26 cellular contexts compared by ENCODE assay signal in the genomic region with DNA sequence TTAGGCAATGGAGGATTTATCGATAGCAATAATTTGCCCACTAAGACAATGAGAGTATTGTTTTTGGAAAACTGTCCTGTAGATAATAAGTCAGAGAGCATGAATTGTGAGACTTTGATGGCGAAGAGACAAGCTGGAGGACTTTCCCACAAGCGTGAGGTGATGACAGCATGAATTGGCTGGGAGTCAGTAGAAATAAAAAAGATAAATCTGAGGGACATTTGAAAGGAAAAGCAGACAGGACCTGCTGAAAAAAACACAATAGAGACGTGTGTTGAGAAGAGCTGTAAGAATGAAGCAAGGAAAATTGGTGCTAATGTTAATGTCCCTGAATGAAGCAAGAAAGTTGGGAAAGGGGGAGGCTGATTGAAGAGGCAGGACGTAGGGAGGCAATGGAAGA.
"Had no signal": no experiment of that assay in that cellular context is flagged by ENCODE, and none has a peak within 500 bp of the region (broad histone marks: within the 10 kb centered on the region; RNA-seq: fewer than 3 reads in every experiment).

No MANE protein-coding gene starts in this region.

- H3K36me3 Mint-ChIP-seq: activated CD8-positive, alpha-beta memory T cell treated with anti-CD3 and anti-CD28 coated beads, Interleukin-2, amount 10 ng/mL, durations not matched to agents 7 days and 5 days; activated naive CD4-positive, alpha-beta T cell treated with anti-CD3 and anti-CD28 coated beads, Interleukin-2, amount 50 U/mL, for 24 hours had no signal

- DNase-seq: activated CD4-positive, alpha-beta T cell treated with anti-CD3 and anti-CD28 coated beads, Interleukin-2, amount 10 ng/mL, durations not matched to agents 24 days and 14 days; activated CD4-positive, alpha-beta T cell treated with anti-CD3 and anti-CD28 coated beads, Interleukin-2, amount 50 U/mL, for 48 hours; activated CD4-positive, CD25-positive, alpha-beta regulatory T cell treated with anti-CD3 and anti-CD28 coated beads, Interleukin-2, amount 50 U/mL, for 72 hours; activated CD8-positive, alpha-beta memory T cell treated with anti-CD3 and anti-CD28 coated beads, Interleukin-2, amount 10 ng/mL, durations not matched to agents 7 days and 5 days; activated effector memory CD4-positive, alpha-beta T cell treated with Interleukin-2 at 50 U/mL for 16 hours; activated naive CD4-positive, alpha-beta T cell; activated naive CD8-positive, alpha-beta T cell treated with anti-CD3 and anti-CD28 coated beads, Interleukin-2, amount 50 U/mL, for 24 hours; activated T-cell treated with anti-CD3 and anti-CD28 coated beads, Interleukin-2, amount 50 U/mL, for 24 hours; amniotic stem cell; body of pancreas; MG63; MV-4-11; NCI-H1092 treated with DMSO at 0.1 percent for 48 hours; NCI-H1417 treated with DMSO at 0.1 percent for 48 hours; NCI-H1694 treated with DMSO at 0.1 percent for 48 hours; NCI-H2029 treated with DMSO at 0.1 percent for 48 hours; NCI-H446; NCI-H524; PC-3; SIG-M5; T-helper 17 cell; T-helper 9 cell had no signal

- H3K4me1 Mint-ChIP-seq: activated CD4-positive, alpha-beta T cell treated with anti-CD3 and anti-CD28 coated beads, Interleukin-2, amount 10 ng/mL, durations not matched to agents 24 days and 14 days; activated CD8-positive, alpha-beta memory T cell treated with anti-CD3 and anti-CD28 coated beads, Interleukin-2, amount 10 ng/mL, durations not matched to agents 7 days and 5 days; activated naive CD4-positive, alpha-beta T cell treated with anti-CD3 and anti-CD28 coated beads, Interleukin-2, amount 50 U/mL, for 24 hours; activated naive CD8-positive, alpha-beta T cell treated with anti-CD3 and anti-CD28 coated beads, Interleukin-2, amount 50 U/mL, for 24 hours; T-helper 17 cell had no signal

- ATAC-seq: activated CD8-positive, alpha-beta memory T cell treated with anti-CD3 and anti-CD28 coated beads, Interleukin-2, amount 10 ng/mL, durations not matched to agents 7 days and 5 days; activated naive CD8-positive, alpha-beta T cell treated with anti-CD3 and anti-CD28 coated beads, Interleukin-2, amount 50 U/mL, for 24 hours; body of pancreas; PC-3; T-helper 17 cell; WTC11 had no signal

- H3K4me3 Mint-ChIP-seq: activated CD4-positive, alpha-beta T cell treated with anti-CD3 and anti-CD28 coated beads, Interleukin-2, amount 10 ng/mL, durations not matched to agents 24 days and 14 days; activated CD8-positive, alpha-beta memory T cell treated with anti-CD3 and anti-CD28 coated beads, Interleukin-2, amount 10 ng/mL, durations not matched to agents 7 days and 5 days; activated naive CD4-positive, alpha-beta T cell treated with anti-CD3 and anti-CD28 coated beads, Interleukin-2, amount 50 U/mL, for 24 hours; activated naive CD8-positive, alpha-beta T cell treated with anti-CD3 and anti-CD28 coated beads, Interleukin-2, amount 50 U/mL, for 24 hours; activated T-cell treated with anti-CD3 and anti-CD28 coated beads, Interleukin-2, amount 50 U/mL, for 24 hours; activated T-helper 1 cell treated with anti-CD3 and anti-CD28 coated beads, Interleukin-12 subunit alpha, Interleukin-12 subunit beta, Interleukin-2, Interleukin-4 antibody, amounts not matched to agents 30 ng/mL and 10 ng/mL and 1 ng/mL, durations not matched to agents 14 hours and 24 hours and 36 hours; T-helper 17 cell; WTC11 had no signal

- H3K27ac Mint-ChIP-seq: activated CD4-positive, alpha-beta T cell treated with anti-CD3 and anti-CD28 coated beads, Interleukin-2, amount 10 ng/mL, durations not matched to agents 24 days and 14 days; activated CD8-positive, alpha-beta memory T cell treated with anti-CD3 and anti-CD28 coated beads, Interleukin-2, amount 10 ng/mL, durations not matched to agents 7 days and 5 days; activated naive CD4-positive, alpha-beta T cell treated with anti-CD3 and anti-CD28 coated beads, Interleukin-2, amount 50 U/mL, for 24 hours; activated naive CD8-positive, alpha-beta T cell treated with anti-CD3 and anti-CD28 coated beads, Interleukin-2, amount 50 U/mL, for 24 hours; activated T-cell treated with anti-CD3 and anti-CD28 coated beads, Interleukin-2, amount 50 U/mL, for 24 hours; activated T-helper 1 cell treated with anti-CD3 and anti-CD28 coated beads, Interleukin-12 subunit alpha, Interleukin-12 subunit beta, Interleukin-2, Interleukin-4 antibody, amounts not matched to agents 30 ng/mL and 10 ng/mL and 1 ng/mL, durations not matched to agents 14 hours and 24 hours and 36 hours; T-helper 17 cell; WTC11 had no signal

- H3K4me3 ChIP-seq: ascending aorta, body of pancreas, MG63 had no signal

- H3K9me3 Mint-ChIP-seq: activated CD4-positive, alpha-beta T cell treated with anti-CD3 and anti-CD28 coated beads, Interleukin-2, amount 10 ng/mL, durations not matched to agents 24 days and 14 days; activated naive CD4-positive, alpha-beta T cell treated with anti-CD3 and anti-CD28 coated beads, Interleukin-2, amount 50 U/mL, for 24 hours; activated naive CD8-positive, alpha-beta T cell treated with anti-CD3 and anti-CD28 coated beads, Interleukin-2, amount 50 U/mL, for 24 hours; activated T-cell treated with anti-CD3 and anti-CD28 coated beads, Interleukin-2, amount 50 U/mL, for 24 hours; activated T-helper 1 cell treated with anti-CD3 and anti-CD28 coated beads, Interleukin-12 subunit alpha, Interleukin-12 subunit beta, Interleukin-2, Interleukin-4 antibody, amounts not matched to agents 30 ng/mL and 10 ng/mL and 1 ng/mL, durations not matched to agents 14 hours and 24 hours and 36 hours; WTC11 had no signal
